In the genomic region with DNA sequence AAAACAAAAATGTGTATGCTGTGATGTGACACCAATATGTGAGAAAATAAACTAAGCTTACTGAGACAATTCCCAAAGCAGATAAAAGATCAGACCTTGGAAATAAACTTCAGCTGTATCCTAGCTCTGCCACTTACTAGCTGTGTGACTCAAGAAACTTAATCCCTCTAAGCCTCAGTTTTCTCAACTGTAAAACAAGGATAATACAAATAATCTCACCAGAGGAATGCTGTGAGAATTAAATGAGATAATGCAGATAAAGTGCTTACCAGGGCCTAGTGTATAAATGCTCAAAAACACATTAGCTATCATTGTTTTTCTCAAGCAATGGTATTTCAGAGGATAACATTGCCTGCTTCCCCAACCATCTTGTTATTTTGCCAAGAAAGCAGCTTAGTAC, we compare ENCODE assay signal across 31 cellular contexts. TPM values are rescaled to one million over a fixed set of nuclear protein-coding genes. Genes with fewer than 3 reads are reported as not detected.
DNase-seq lines count a peak whose midpoint lies in the region; ATAC-seq, FAIRE-seq and TF ChIP-seq lines count a peak whose summit lies in the region.
"Had no signal": no experiment of that assay in that cellular context is flagged by ENCODE, and none has a peak within 500 bp of the region (broad histone marks: within the 10 kb centered on the region; RNA-seq: fewer than 3 reads in every experiment).

No MANE protein-coding gene starts in this region.

- intact Hi-C loops in activated T-helper 2 cell treated with anti-CD3 and anti-CD28 coated beads, Interferon-gamma antibody, Interleukin-2, Interleukin-4, amounts not matched to agents 10 μg/mL and 5 μg/mL and 100 μg/mL, durations not matched to agents 14 hours and 24 hours and 36 hours (cut with micrococcal nuclease), result loop anchor here (5.0 to 10.0 kb wide), 3 partner anchors 85 to 783 kb away; a partner anchor contains a TSS
- intact Hi-C loops in naive thymus-derived CD4-positive, alpha-beta T cell (cut with micrococcal nuclease), result loop anchor here (5.0 to 10.0 kb wide), 6 partner anchors 85 to 1097 kb away; a partner anchor contains a TSS

- no peak for ATAC-seq in naive thymus-derived CD4-positive, alpha-beta T cell
- ATAC-seq in HG02763 (IDR thresholded peaks at IDR 0.05; ENCODE audit: unreplicated experiment) (no peak), gastroesophageal sphincter (no peak)
- ATAC-seq: activated CD4-positive, CD25-positive, alpha-beta regulatory T cell treated with anti-CD3 and anti-CD28 coated beads, Interleukin-2, amount 50 U/mL, for 24 hours; activated CD8-positive, alpha-beta T cell treated with anti-CD3 and anti-CD28 coated beads, Interleukin-2, amount 10 ng/mL, durations not matched to agents 7 days and 5 days; heart left ventricle; stimulated activated naive CD8-positive, alpha-beta T cell treated with anti-CD3 and anti-CD28 coated beads, Interleukin-15, amount 100 ng/mL, for 72 hours had no signal

- peaks cover 9 to 35% (median 16%) of the 10 kb centered on the region in 3 experiments for H3K36me3 ChIP-seq in naive thymus-derived CD4-positive, alpha-beta T cell (ENCODE audit: control insufficient read depth in 2 of 3, insufficient read depth in 3 of 3, low read length in 3 of 3)
- H3K36me3 ChIP-seq in gastroesophageal sphincter, result peaks cover 0 to 54% of the 10 kb centered on the region in 2 donors
- H3K36me3 ChIP-seq: colonic mucosa, neutrophil had no signal

- POLR2A ChIA-PET in naive thymus-derived CD4-positive, alpha-beta T cell (lab: Charles Lee), result no interaction called here

- DNase-seq in activated T-cell treated with anti-CD3 and anti-CD28 coated beads, Interleukin-2, amount 50 U/mL, for 24 hours, result no peak
- no peak for DNase-seq in activated T-cell treated with anti-CD3 and anti-CD28 coated beads, Interleukin-2, amount 50 U/mL, for 48 hours
- no peak for DNase-seq in D721Med (ENCODE audit: insufficient read length, low spot score)
- DNase-seq in activated T-helper 2 cell treated with anti-CD3 and anti-CD28 coated beads, Interferon-gamma antibody, Interleukin-2, Interleukin-4, amounts not matched to agents 10 μg/mL and 5 μg/mL and 100 μg/mL, durations not matched to agents 14 hours and 24 hours and 36 hours (ENCODE audit: low spot score), result no peak
- DNase-seq in naive thymus-derived CD4-positive, alpha-beta T cell, result no peak
- no peak for DNase-seq in stimulated activated CD4-positive, alpha-beta T cell treated with anti-CD3 and anti-CD28 coated beads, Interleukin-1b, Interleukin-23, amount 100 ng/mL, for 48 hours
- DNase-seq: 8988T; activated CD8-positive, alpha-beta T cell treated with anti-CD3 and anti-CD28 coated beads, Interleukin-2, amount 10 ng/mL, durations not matched to agents 7 days and 5 days; activated naive CD4-positive, alpha-beta T cell; colonic mucosa; DMS79; effector memory CD4-positive, alpha-beta T cell; foreskin fibroblast; GF-D8; H7; heart left ventricle; MM.1S; NCI-H1417 treated with DMSO at 0.1 percent for 48 hours; NCI-H2081; NCI-H226; NCI-H748 treated with DMSO at 0.1 percent for 48 hours; sigmoid colon; SJCRH30; stimulated activated naive CD8-positive, alpha-beta T cell treated with anti-CD3 and anti-CD28 coated beads, Interleukin-15, amount 100 ng/mL, for 72 hours; tibial artery had no signal

- no peaks in the 10 kb centered on the region for H3K9me3 Mint-ChIP-seq in activated T-cell treated with anti-CD3 and anti-CD28 coated beads, Interleukin-2, amount 50 U/mL, for 24 hours
- no peaks in the 10 kb centered on the region for H3K9me3 Mint-ChIP-seq in activated T-helper 2 cell treated with anti-CD3 and anti-CD28 coated beads, Interferon-gamma antibody, Interleukin-2, Interleukin-4, amounts not matched to agents 10 μg/mL and 5 μg/mL and 100 μg/mL, durations not matched to agents 14 hours and 24 hours and 36 hours
- H3K9me3 Mint-ChIP-seq in naive thymus-derived CD4-positive, alpha-beta T cell, result no peaks in the 10 kb centered on the region
- H3K9me3 Mint-ChIP-seq: stimulated activated naive CD8-positive, alpha-beta T cell treated with anti-CD3 and anti-CD28 coated beads, Interleukin-15, amount 100 ng/mL, for 72 hours had no signal

- no peak for TF ChIP-seq CTCF in D721Med (IDR thresholded peaks at IDR 0.05; ENCODE audit: insufficient read depth, missing control alignments)
- TF ChIP-seq CTCF in gastroesophageal sphincter (IDR thresholded peaks at IDR 0.05), result no peak

- no peak for TF ChIP-seq EP300 in gastroesophageal sphincter (IDR thresholded peaks at IDR 0.05)

- FAIRE-seq in D721Med (lab: Jason Lieb, UNC), result peak; percentile 95

- no peaks in the 10 kb centered on the region for H3K27me3 Mint-ChIP-seq in activated T-cell treated with anti-CD3 and anti-CD28 coated beads, Interleukin-2, amount 50 U/mL, for 24 hours
- H3K27me3 Mint-ChIP-seq in activated T-helper 2 cell treated with anti-CD3 and anti-CD28 coated beads, Interferon-gamma antibody, Interleukin-2, Interleukin-4, amounts not matched to agents 10 μg/mL and 5 μg/mL and 100 μg/mL, durations not matched to agents 14 hours and 24 hours and 36 hours (ENCODE audit: low read depth), result no peaks in the 10 kb centered on the region
- peaks cover 0 to 5% (median 0%) of the 10 kb centered on the region in 5 donors for H3K27me3 Mint-ChIP-seq in naive thymus-derived CD4-positive, alpha-beta T cell
- H3K27me3 Mint-ChIP-seq: progenitor cell of endocrine pancreas; stimulated activated naive CD8-positive, alpha-beta T cell treated with anti-CD3 and anti-CD28 coated beads, Interleukin-15, amount 100 ng/mL, for 72 hours had no signal

- peaks cover 71% of the 10 kb centered on the region for H3K36me3 Mint-ChIP-seq in activated T-cell treated with anti-CD3 and anti-CD28 coated beads, Interleukin-2, amount 50 U/mL, for 24 hours (ENCODE audit: low read depth)
- peaks cover 57% of the 10 kb centered on the region for H3K36me3 Mint-ChIP-seq in activated T-helper 2 cell treated with anti-CD3 and anti-CD28 coated beads, Interferon-gamma antibody, Interleukin-2, Interleukin-4, amounts not matched to agents 10 μg/mL and 5 μg/mL and 100 μg/mL, durations not matched to agents 14 hours and 24 hours and 36 hours (ENCODE audit: low read depth)
- peaks cover 0 to 23% (median 7%) of the 10 kb centered on the region in 5 donors for H3K36me3 Mint-ChIP-seq in naive thymus-derived CD4-positive, alpha-beta T cell

- H3K27ac Mint-ChIP-seq in activated T-cell treated with anti-CD3 and anti-CD28 coated beads, Interleukin-2, amount 50 U/mL, for 24 hours, result peak overlapping the region; percentile 57
- H3K27ac Mint-ChIP-seq in activated T-helper 2 cell treated with anti-CD3 and anti-CD28 coated beads, Interferon-gamma antibody, Interleukin-2, Interleukin-4, amounts not matched to agents 10 μg/mL and 5 μg/mL and 100 μg/mL, durations not matched to agents 14 hours and 24 hours and 36 hours, result no peak overlapping the region
- H3K27ac Mint-ChIP-seq in naive thymus-derived CD4-positive, alpha-beta T cell, result peak overlapping the region in 1 of 9 donors; percentile 95
- H3K27ac Mint-ChIP-seq: activated CD8-positive, alpha-beta T cell treated with anti-CD3 and anti-CD28 coated beads, Interleukin-2, amount 10 ng/mL, durations not matched to agents 7 days and 5 days; progenitor cell of endocrine pancreas had no signal

- peaks cover 37% of the 10 kb centered on the region for H3K4me1 Mint-ChIP-seq in activated T-cell treated with anti-CD3 and anti-CD28 coated beads, Interleukin-2, amount 50 U/mL, for 24 hours (ENCODE audit: low read depth)
- H3K4me1 Mint-ChIP-seq in activated T-helper 2 cell treated with anti-CD3 and anti-CD28 coated beads, Interferon-gamma antibody, Interleukin-2, Interleukin-4, amounts not matched to agents 10 μg/mL and 5 μg/mL and 100 μg/mL, durations not matched to agents 14 hours and 24 hours and 36 hours (ENCODE audit: low read depth), result peaks cover 24% of the 10 kb centered on the region
- H3K4me1 Mint-ChIP-seq in naive thymus-derived CD4-positive, alpha-beta T cell, result peaks cover 20 to 49% (median 32%) of the 10 kb centered on the region in 7 donors

- CTCF ChIA-PET in naive thymus-derived CD4-positive, alpha-beta T cell (lab: Charles Lee), result no interaction called here

- no peaks in the 10 kb centered on the region for H3K9me3 ChIP-seq in naive thymus-derived CD4-positive, alpha-beta T cell (ENCODE audit: control insufficient read depth in 2 of 3, low read length in 3 of 3)
- no peaks in the 10 kb centered on the region for H3K9me3 ChIP-seq in gastroesophageal sphincter
- H3K9me3 ChIP-seq: colonic mucosa, heart left ventricle, neutrophil, sigmoid colon, SJCRH30, tibial artery had no signal

- no peaks in the 10 kb centered on the region for H3K27me3 ChIP-seq in naive thymus-derived CD4-positive, alpha-beta T cell (ENCODE audit: control insufficient read depth in 2 of 2, insufficient read depth in 2 of 2, low read length in 2 of 2)
- no peaks in the 10 kb centered on the region for H3K27me3 ChIP-seq in gastroesophageal sphincter
- H3K27me3 ChIP-seq: colonic mucosa, heart left ventricle, sigmoid colon, SJCRH30, tibial artery had no signal

- no peak overlapping the region for H3K4me3 ChIP-seq in naive thymus-derived CD4-positive, alpha-beta T cell (ENCODE audit: low read length)
- no peak overlapping the region for H3K4me3 ChIP-seq in gastroesophageal sphincter
- H3K4me3 ChIP-seq: colonic mucosa, heart left ventricle, lung, sigmoid colon, SJCRH30, tibial artery had no signal

- H3K4me1 ChIP-seq in naive thymus-derived CD4-positive, alpha-beta T cell (ENCODE audit: control insufficient read depth in 2 of 2, insufficient read depth in 2 of 2, low read length in 2 of 2), result peaks cover 13 to 14% of the 10 kb centered on the region in 2 donors
- H3K4me1 ChIP-seq in gastroesophageal sphincter, result peaks cover 0 to 28% (median 6%) of the 10 kb centered on the region in 3 donors

- H3K27ac ChIP-seq in naive thymus-derived CD4-positive, alpha-beta T cell (ENCODE audit: low read depth, low read length), result no peak overlapping the region
- no peak overlapping the region for H3K27ac ChIP-seq in gastroesophageal sphincter
- H3K27ac ChIP-seq: colonic mucosa, heart left ventricle, neutrophil, sigmoid colon, SJCRH30, tibial artery had no signal

- no peak for TF ChIP-seq POLR2A in gastroesophageal sphincter (IDR thresholded peaks at IDR 0.05)

- peak overlapping the region; percentile 98 for H3K4me3 Mint-ChIP-seq in activated T-cell treated with anti-CD3 and anti-CD28 coated beads, Interleukin-2, amount 50 U/mL, for 24 hours
- H3K4me3 Mint-ChIP-seq in activated T-helper 2 cell treated with anti-CD3 and anti-CD28 coated beads, Interferon-gamma antibody, Interleukin-2, Interleukin-4, amounts not matched to agents 10 μg/mL and 5 μg/mL and 100 μg/mL, durations not matched to agents 14 hours and 24 hours and 36 hours (ENCODE audit: low read depth), result peak overlapping the region; percentile 90
- peak overlapping the region in 6 of 10 donors; percentile 50 to 98 (median 94) for H3K4me3 Mint-ChIP-seq in naive thymus-derived CD4-positive, alpha-beta T cell

RNA-seq across cellular contexts. Expression of a gene that starts 2.1 kb away (rescaled TPM):
- 62.0 and 66.1 TPM in 2 replicates for total RNA-seq in activated T-helper 2 cell treated with anti-CD3 and anti-CD28 coated beads, Interferon-gamma antibody, Interleukin-2, Interleukin-4, amounts not matched to agents 10 μg/mL and 5 μg/mL and 100 μg/mL, durations not matched to agents 14 hours and 24 hours and 36 hours
- 10 to 100 TPM; 29.3 to 58.7 (median 45.8) TPM for total RNA-seq in naive thymus-derived CD4-positive, alpha-beta T cell
- 10 to 100 TPM; 14.2 to 14.6 TPM for polyA plus RNA-seq in naive thymus-derived CD4-positive, alpha-beta T cell
- total RNA-seq in gastroesophageal sphincter, result 10 to 100 TPM; 14.8 to 23.8 (median 19.6) TPM
